12 cellular contexts compared by ENCODE assay signal in the genomic region with DNA sequence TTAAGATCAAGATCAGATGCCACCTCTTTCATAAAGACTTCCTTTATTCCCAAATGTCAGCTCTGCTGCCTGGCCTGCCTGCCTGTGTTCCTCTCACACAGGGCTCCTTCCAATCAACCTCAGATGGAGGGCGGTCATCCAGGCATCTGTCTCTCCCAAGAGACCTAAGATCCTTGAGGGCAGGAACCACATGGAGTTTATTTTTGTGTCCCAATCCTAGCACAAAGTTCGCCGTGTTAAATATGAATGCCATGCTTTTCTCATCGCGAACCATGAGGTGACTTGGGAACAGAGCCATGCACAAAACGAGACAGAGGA.
DNase-seq lines count a peak whose midpoint lies in the region; ATAC-seq and TF ChIP-seq lines count a peak whose summit lies in the region.
"Had no signal": no experiment of that assay in that cellular context is flagged by ENCODE, and none has a peak within 500 bp of the region (broad histone marks: within the 10 kb centered on the region; RNA-seq: fewer than 3 reads in every experiment).

No MANE protein-coding gene starts in this region.

- DNase-seq in CD14-positive monocyte (ENCODE audit: low spot score) (no peak), ascending aorta (ENCODE audit: low spot score in 2 of 2) (no peak), G401 (ENCODE audit: low spot score) (no peak), NCI-H524 (lab: John Stamatoyannopoulos, UW) (no peak)
- DNase-seq in stimulated activated CD4-positive, alpha-beta T cell treated with anti-CD3 and anti-CD28 coated beads, Interleukin-1b, Interleukin-23, amount 100 ng/mL, for 48 hours, result no peak
- DNase-seq: BE2C, NCI-H1417 treated with DMSO at 0.1 percent for 48 hours, NCI-H69 had no signal

- H3K4me1 Mint-ChIP-seq in CD14-positive monocyte, result peaks cover 86% of the 10 kb centered on the region

- intact Hi-C loops in CD14-positive monocyte (cut with micrococcal nuclease), result loop anchor here (2.0 to 10.0 kb wide), 5 partner anchors 32 to 225 kb away; a partner anchor contains a TSS
- intact Hi-C loops in ascending aorta (cut with DNase I), result loop anchor here (10.0 kb wide), 1 partner anchor 245 kb away; no protein-coding TSS in a partner anchor

- H3K27me3 ChIP-seq in ascending aorta (no peaks in the 10 kb centered on the region), liver (ENCODE audit: control insufficient read depth in 4 of 4, insufficient read depth in 4 of 4, low read length in 3 of 4) (no peaks in the 10 kb centered on the region)
- H3K27me3 ChIP-seq: BE2C, SJSA1 had no signal

- H3K9ac ChIP-seq in liver (ENCODE audit: low read depth in 1 of 2, low read length in 2 of 2), result no peak overlapping the region

- 60% methylated on average over 6 of the region's 6 CpGs for WGBS in liver

- no peaks in the 10 kb centered on the region for H3K9me3 ChIP-seq in ascending aorta
- no peaks in the 10 kb centered on the region for H3K9me3 ChIP-seq in liver (ENCODE audit: control insufficient read depth in 4 of 4, low read length in 3 of 4)
- H3K9me3 ChIP-seq: BE2C, SJSA1 had no signal

- no peak overlapping the region for H3K4me3 ChIP-seq in ascending aorta
- no peak overlapping the region for H3K4me3 ChIP-seq in liver (ENCODE audit: low read depth in 1 of 3, low read length in 3 of 3)
- H3K4me3 ChIP-seq in skin epidermis, result no peak overlapping the region
- H3K4me3 ChIP-seq: SJSA1 had no signal

- H3K4me1 ChIP-seq in ascending aorta (peaks cover 51 to 96% of the 10 kb centered on the region in 2 donors), liver (ENCODE audit: control insufficient read depth in 4 of 4, insufficient read depth in 4 of 4, low read length in 3 of 4) (peaks cover 15 to 23% (median 16%) of the 10 kb centered on the region in 4 donors)
- H3K4me1 ChIP-seq: BE2C had no signal

- ATAC-seq in HG03039 (IDR thresholded peaks at IDR 0.05; ENCODE audit: unreplicated experiment), result no peak

- in situ Hi-C loops in G401 (cut with HindIII; ENCODE audit: low sequenced_read_pairs), result no loop called here

- TF ChIP-seq CTCF in CD14-positive monocyte (IDR thresholded peaks at IDR 0.05) (no peak), ascending aorta (IDR thresholded peaks at IDR 0.05) (no peak), liver (IDR thresholded peaks at IDR 0.05; ENCODE audit: low read depth, low read length, missing input control) (no peak)

- H3K27me3 Mint-ChIP-seq in CD14-positive monocyte (ENCODE audit: low read depth in 3 of 3), result peaks cover 0 to 2% (median 1%) of the 10 kb centered on the region in 3 donors

- H3K4me3 Mint-ChIP-seq in CD14-positive monocyte, result peak overlapping the region; percentile 56 to 71

- H3K36me3 ChIP-seq in ascending aorta (no peaks in the 10 kb centered on the region), liver (ENCODE audit: control insufficient read depth in 4 of 4, insufficient read depth in 3 of 4, low read depth in 1 of 4, low read length in 3 of 4) (no peaks in the 10 kb centered on the region)
- H3K36me3 ChIP-seq: BE2C had no signal

- H3K9me3 Mint-ChIP-seq in CD14-positive monocyte, result peaks cover 0 to 2% (median 0%) of the 10 kb centered on the region in 7 donors

- TF ChIP-seq RAD21 in liver (IDR thresholded peaks at IDR 0.05), result no peak

- peak overlapping the region; percentile 100 for H3K27ac Mint-ChIP-seq in CD14-positive monocyte

- peak overlapping the region; percentile 92 to 94 for H3K27ac ChIP-seq in ascending aorta
- peak overlapping the region; percentile 39 to 40 for H3K27ac ChIP-seq in liver (ENCODE audit: low read depth in 1 of 2, low read length in 2 of 2)
- peak overlapping the region in 17 of 21 experiments; percentile 17 to 91 (median 77) for H3K27ac ChIP-seq in skin epidermis
- H3K27ac ChIP-seq: SJSA1 had no signal

- H3K36me3 Mint-ChIP-seq in CD14-positive monocyte, result peaks cover 21 to 32% of the 10 kb centered on the region in 2 donors

TF ChIP-seq in liver, 16 proteins besides CTCF, POLR2A, EP300 and RAD21:
- TF ChIP-seq JUND (IDR thresholded peaks at IDR 0.05) (no peak), EGR1 (IDR thresholded peaks at IDR 0.05; ENCODE audit: low read depth in 2 of 2) (no peak)
TF ChIP-seq in liver: peak in this region for 0.

Comparison
In these comparisons a context has a peak if more than half of its experiments do, and no peak if none do; other contexts are left out.
1. H3K27ac ChIP-seq: peak in every context shown above with its lines; median percentile 93 in ascending aorta; 77 in skin epidermis; 40 in liver.